Comparison of ENCODE assay signal across 20 cellular contexts in genomic region chr9:79325501-79325900, GRCh38.
"Had no signal": no experiment of that assay in that cellular context is flagged by ENCODE, and none has a peak within 500 bp of the region (broad histone marks: within the 10 kb centered on the region; RNA-seq: fewer than 3 reads in every experiment).

No MANE protein-coding gene starts in this region.

- H3K27me3 ChIP-seq: adrenal gland, brain microvascular endothelial cell, sigmoid colon, upper lobe of right lung had no signal

- H3K27ac ChIP-seq: adrenal gland, brain microvascular endothelial cell, left ventricle myocardium inferior, sigmoid colon, upper lobe of right lung, WERI-Rb-1 had no signal

- H3K36me3 ChIP-seq: adrenal gland, brain microvascular endothelial cell, left ventricle myocardium inferior, sigmoid colon, upper lobe of right lung, WERI-Rb-1 had no signal

- H3K4me1 ChIP-seq: adrenal gland, left ventricle myocardium inferior, sigmoid colon, upper lobe of right lung had no signal

- DNase-seq: activated CD4-positive, alpha-beta T cell treated with anti-CD3 and anti-CD28 coated beads for 4 hours; activated CD8-positive, alpha-beta memory T cell treated with anti-CD3 and anti-CD28 coated beads, Interleukin-2, amount 50 U/mL, for 48 hours; activated CD8-positive, alpha-beta T cell treated with anti-CD3 and anti-CD28 coated beads, Interleukin-2, amount 10 ng/mL, durations not matched to agents 7 days and 5 days; activated naive CD4-positive, alpha-beta T cell treated with Interleukin-2 at 50 U/mL for 16 hours; adrenal gland; brain microvascular endothelial cell; dermis blood vessel endothelial cell; glutamatergic neuron; left ventricle myocardium inferior; mesenchymal stem cell; nephron progenitor cell; sigmoid colon; stimulated activated CD4-positive, alpha-beta T cell treated with anti-CD3 and anti-CD28 coated beads, Interleukin-12 subunit alpha, Interleukin-12 subunit beta, amount 100 ng/mL, for 4 hours; stimulated activated CD4-positive, alpha-beta T cell treated with anti-CD3 and anti-CD28 coated beads, Interleukin-2, amount 100 ng/mL, for 48 hours; stimulated activated naive CD4-positive, alpha-beta T cell treated with Interleukin-2 at 50 U/mL for 16 hours; T-cell; T1000; upper lobe of right lung; WERI-Rb-1 had no signal

- H3K9me3 ChIP-seq: adrenal gland, sigmoid colon, upper lobe of right lung had no signal

- ATAC-seq: activated CD8-positive, alpha-beta T cell treated with anti-CD3 and anti-CD28 coated beads, Interleukin-2, amount 10 ng/mL, durations not matched to agents 7 days and 5 days; esophagus mucosa; T-cell; upper lobe of right lung had no signal

- H3K4me3 ChIP-seq: adrenal gland, left ventricle myocardium inferior, sigmoid colon, upper lobe of right lung had no signal
